In genomic region chr2:33205693-33206434, GRCh38 we compare ENCODE assay signal across 14 cellular contexts.
A peak's percentile ranks its signal among the peaks of the same experiment; 100 is the strongest.
DNase-seq lines count a peak whose midpoint lies in the region; ATAC-seq and TF ChIP-seq lines count a peak whose summit lies in the region.
"Had no signal": no experiment of that assay in that cellular context is flagged by ENCODE, and none has a peak within 500 bp of the region (broad histone marks: within the 10 kb centered on the region; RNA-seq: fewer than 3 reads in every experiment).

No MANE protein-coding gene starts in this region.

- no peaks in the 10 kb centered on the region for H3K4me1 Mint-ChIP-seq in natural killer cell treated with Interleukin-12 subunit alpha and Interleukin-12 subunit beta and Interleukin-15 and Interleukin-18, amount 100 ng/mL, for 72 hours (ENCODE audit: low read depth in 2 of 2)

- DNase-seq in thoracic aorta (ENCODE audit: low spot score) (no peak), dermis blood vessel endothelial cell (no peak), right lobe of liver (no peak), HT-29 (ENCODE audit: low spot score) (no peak)
- DNase-seq in natural killer cell treated with Interleukin-12 subunit alpha and Interleukin-12 subunit beta and Interleukin-15 and Interleukin-18, amount 100 ng/mL, for 72 hours (ENCODE audit: low spot score): no peak
- DNase-seq: activated CD4-positive, alpha-beta T cell treated with anti-CD3 and anti-CD28 coated beads for 48 hours; activated naive CD8-positive, alpha-beta T cell treated with anti-CD3 and anti-CD28 coated beads, Interleukin-2, amount 50 U/mL, for 24 hours; nucleus accumbens; stimulated activated CD4-positive, alpha-beta T cell treated with anti-CD3 and anti-CD28 coated beads, Interleukin-4, amount 100 ng/mL, for 1 hour had no signal

- H3K4me3 Mint-ChIP-seq in natural killer cell treated with Interleukin-12 subunit alpha and Interleukin-12 subunit beta and Interleukin-15 and Interleukin-18, amount 100 ng/mL, for 72 hours: no peak overlapping the region
- H3K4me3 Mint-ChIP-seq: activated naive CD8-positive, alpha-beta T cell treated with anti-CD3 and anti-CD28 coated beads, Interleukin-2, amount 50 U/mL, for 24 hours; type B pancreatic cell had no signal

- intact Hi-C loops in right lobe of liver (cut with DNase I): no loop called here

- no peaks in the 10 kb centered on the region for H3K27me3 ChIP-seq in thoracic aorta (replicated peaks; ENCODE audit: insufficient read depth)
- H3K27me3 ChIP-seq in right lobe of liver: no peaks in the 10 kb centered on the region

- TF ChIP-seq CTCF in thoracic aorta (IDR thresholded peaks at IDR 0.05): no peak
- no peak for TF ChIP-seq CTCF in right lobe of liver (IDR thresholded peaks at IDR 0.05)

- H3K27me3 Mint-ChIP-seq in natural killer cell treated with Interleukin-12 subunit alpha and Interleukin-12 subunit beta and Interleukin-15 and Interleukin-18, amount 100 ng/mL, for 72 hours: no peaks in the 10 kb centered on the region
- H3K27me3 Mint-ChIP-seq: type B pancreatic cell had no signal

- no peaks in the 10 kb centered on the region for H3K9me3 ChIP-seq in thoracic aorta
- H3K9me3 ChIP-seq in right lobe of liver: no peaks in the 10 kb centered on the region

- H3K9me3 Mint-ChIP-seq in natural killer cell treated with Interleukin-12 subunit alpha and Interleukin-12 subunit beta and Interleukin-15 and Interleukin-18, amount 100 ng/mL, for 72 hours: no peaks in the 10 kb centered on the region
- H3K9me3 Mint-ChIP-seq: activated naive CD8-positive, alpha-beta T cell treated with anti-CD3 and anti-CD28 coated beads, Interleukin-2, amount 50 U/mL, for 24 hours had no signal

- TF ChIP-seq POLR2A in right lobe of liver (IDR thresholded peaks at IDR 0.05): no peak

- H3K27ac ChIP-seq in thoracic aorta: peak overlapping the region; percentile 59 to 93
- H3K27ac ChIP-seq in right lobe of liver: no peak overlapping the region

- H3K4me3 ChIP-seq in thoracic aorta (no peak overlapping the region), right lobe of liver (no peak overlapping the region)

- 77% methylated on average over 1 of the region's 1 CpG for WGBS in right lobe of liver (ENCODE audit: insufficient coverage, low coverage, low lambda C conversion rate, missing lambda C conversion rate)

- H3K36me3 ChIP-seq in thoracic aorta: no peaks in the 10 kb centered on the region
- H3K36me3 ChIP-seq in right lobe of liver: no peaks in the 10 kb centered on the region

- H3K4me1 ChIP-seq in thoracic aorta (ENCODE audit: control insufficient read depth in 1 of 2, low read depth in 2 of 2) (peaks cover 36 to 85% of the 10 kb centered on the region in 2 donors), right lobe of liver (peaks cover 0 to 6% (median 0%) of the 10 kb centered on the region in 4 donors)

- ATAC-seq in GM19043 (IDR thresholded peaks at IDR 0.05; ENCODE audit: low read depth, unreplicated experiment): peak; percentile 93
- peak; percentile 89 for ATAC-seq in HG02588 (IDR thresholded peaks at IDR 0.05; ENCODE audit: unreplicated experiment)
- peak; percentile 92 for ATAC-seq in HG03432 (IDR thresholded peaks at IDR 0.05; ENCODE audit: unreplicated experiment)
- ATAC-seq in thoracic aorta (ENCODE audit: insufficient number of reproducible peaks, low FRiP score, low read depth): no peak
- no peak for ATAC-seq in natural killer cell treated with Interleukin-12 subunit alpha and Interleukin-12 subunit beta and Interleukin-15 and Interleukin-18, amount 100 ng/mL, for 72 hours
- no peak for ATAC-seq in right lobe of liver
- ATAC-seq: activated naive CD8-positive, alpha-beta T cell treated with anti-CD3 and anti-CD28 coated beads, Interleukin-2, amount 50 U/mL, for 24 hours; Right ventricle myocardium inferior had no signal

- no peaks in the 10 kb centered on the region for H3K36me3 Mint-ChIP-seq in natural killer cell treated with Interleukin-12 subunit alpha and Interleukin-12 subunit beta and Interleukin-15 and Interleukin-18, amount 100 ng/mL, for 72 hours

- H3K27ac Mint-ChIP-seq in natural killer cell treated with Interleukin-12 subunit alpha and Interleukin-12 subunit beta and Interleukin-15 and Interleukin-18, amount 100 ng/mL, for 72 hours: no peak overlapping the region
- H3K27ac Mint-ChIP-seq: activated naive CD8-positive, alpha-beta T cell treated with anti-CD3 and anti-CD28 coated beads, Interleukin-2, amount 50 U/mL, for 24 hours; type B pancreatic cell had no signal

Comparison
In these comparisons a context has a peak if more than half of its experiments do, and no peak if none do; other contexts are left out.
1. ATAC-seq: peak in GM19043 (single experiment), HG02588 (single experiment) and HG03432 (single experiment); none in thoracic aorta (single experiment), natural killer cell treated with Interleukin-12 subunit alpha and Interleukin-12 subunit beta and Interleukin-15 and Interleukin-18, amount 100 ng/mL, for 72 hours (0 of 2) and right lobe of liver (0 of 4).
2. H3K27ac ChIP-seq: peak in thoracic aorta (2 of 2); none in right lobe of liver (0 of 3).